ENCODE assay signal across 11 cellular contexts in the genomic region with DNA sequence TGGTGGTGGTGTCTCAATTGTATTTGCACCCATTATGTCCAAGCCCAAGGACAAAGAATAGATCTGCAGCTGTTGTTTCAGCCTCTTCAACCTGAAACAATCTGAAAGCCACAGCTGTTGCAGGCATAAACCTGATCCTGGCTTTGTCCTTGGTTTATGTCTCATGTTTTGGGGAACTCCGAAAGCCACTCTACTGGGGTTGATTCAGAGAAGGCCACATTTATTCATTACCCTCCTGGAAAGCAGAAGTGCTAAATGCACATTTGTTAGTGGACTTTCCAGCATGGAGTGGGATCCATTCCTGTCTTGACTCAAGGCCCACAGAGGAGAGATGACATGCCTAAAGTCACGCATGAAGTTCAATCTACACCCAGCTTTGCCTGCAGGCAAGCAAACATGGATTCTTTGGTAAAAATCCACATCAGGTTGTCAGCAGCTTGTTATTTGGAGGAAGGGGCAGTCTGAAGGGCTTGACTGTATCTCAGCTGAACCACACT. TPM values are rescaled to one million over a fixed set of nuclear protein-coding genes. Genes with fewer than 3 reads are reported as not detected.
DNase-seq lines count a peak whose midpoint lies in the region; ATAC-seq and TF ChIP-seq lines count a peak whose summit lies in the region.
"Had no signal": no experiment of that assay in that cellular context is flagged by ENCODE, and none has a peak within 500 bp of the region (broad histone marks: within the 10 kb centered on the region; RNA-seq: fewer than 3 reads in every experiment).

No MANE protein-coding gene starts in this region.

- no peaks in the 10 kb centered on the region for H3K9me3 Mint-ChIP-seq in natural killer cell treated with Interleukin-12 subunit alpha and Interleukin-12 subunit beta and Interleukin-15 and Interleukin-18, amount 100 ng/mL, for 72 hours
- no peaks in the 10 kb centered on the region for H3K9me3 Mint-ChIP-seq in natural killer cell
- H3K9me3 Mint-ChIP-seq in activated T-helper 2 cell treated with anti-CD3 and anti-CD28 coated beads, Interferon-gamma antibody, Interleukin-2, Interleukin-4, amounts not matched to agents 10 μg/mL and 5 μg/mL and 100 μg/mL, durations not matched to agents 14 hours and 24 hours and 36 hours: no peaks in the 10 kb centered on the region
- no peaks in the 10 kb centered on the region for H3K9me3 Mint-ChIP-seq in CD4-positive, alpha-beta memory T cell
- H3K9me3 Mint-ChIP-seq: naive B cell had no signal

- TF ChIP-seq CTCF in natural killer cell (IDR thresholded peaks at IDR 0.05): no peak

- H3K4me1 Mint-ChIP-seq in natural killer cell treated with Interleukin-12 subunit alpha and Interleukin-12 subunit beta and Interleukin-15 and Interleukin-18, amount 100 ng/mL, for 72 hours (ENCODE audit: low read depth in 2 of 2): peaks cover 60 to 61% of the 10 kb centered on the region in 2 donors
- peaks cover 31 to 41% of the 10 kb centered on the region in 2 donors for H3K4me1 Mint-ChIP-seq in natural killer cell
- peaks cover 55% of the 10 kb centered on the region for H3K4me1 Mint-ChIP-seq in activated T-helper 2 cell treated with anti-CD3 and anti-CD28 coated beads, Interferon-gamma antibody, Interleukin-2, Interleukin-4, amounts not matched to agents 10 μg/mL and 5 μg/mL and 100 μg/mL, durations not matched to agents 14 hours and 24 hours and 36 hours (ENCODE audit: low read depth)
- peaks cover 44 to 72% (median 60%) of the 10 kb centered on the region in 4 donors for H3K4me1 Mint-ChIP-seq in CD4-positive, alpha-beta memory T cell

- H3K27me3 Mint-ChIP-seq in natural killer cell treated with Interleukin-12 subunit alpha and Interleukin-12 subunit beta and Interleukin-15 and Interleukin-18, amount 100 ng/mL, for 72 hours: no peaks in the 10 kb centered on the region
- no peaks in the 10 kb centered on the region for H3K27me3 Mint-ChIP-seq in natural killer cell (ENCODE audit: low read depth in 2 of 2)
- H3K27me3 Mint-ChIP-seq in activated T-helper 2 cell treated with anti-CD3 and anti-CD28 coated beads, Interferon-gamma antibody, Interleukin-2, Interleukin-4, amounts not matched to agents 10 μg/mL and 5 μg/mL and 100 μg/mL, durations not matched to agents 14 hours and 24 hours and 36 hours (ENCODE audit: low read depth): no peaks in the 10 kb centered on the region
- H3K27me3 Mint-ChIP-seq in CD4-positive, alpha-beta memory T cell: no peaks in the 10 kb centered on the region
- H3K27me3 Mint-ChIP-seq: naive B cell had no signal

- H3K36me3 Mint-ChIP-seq in natural killer cell treated with Interleukin-12 subunit alpha and Interleukin-12 subunit beta and Interleukin-15 and Interleukin-18, amount 100 ng/mL, for 72 hours: no peaks in the 10 kb centered on the region
- no peaks in the 10 kb centered on the region for H3K36me3 Mint-ChIP-seq in natural killer cell
- H3K36me3 Mint-ChIP-seq in activated T-helper 2 cell treated with anti-CD3 and anti-CD28 coated beads, Interferon-gamma antibody, Interleukin-2, Interleukin-4, amounts not matched to agents 10 μg/mL and 5 μg/mL and 100 μg/mL, durations not matched to agents 14 hours and 24 hours and 36 hours (ENCODE audit: low read depth): peaks cover 5% of the 10 kb centered on the region
- no peaks in the 10 kb centered on the region for H3K36me3 Mint-ChIP-seq in CD4-positive, alpha-beta memory T cell
- H3K36me3 Mint-ChIP-seq: naive B cell had no signal

- H3K4me3 Mint-ChIP-seq in natural killer cell treated with Interleukin-12 subunit alpha and Interleukin-12 subunit beta and Interleukin-15 and Interleukin-18, amount 100 ng/mL, for 72 hours: peak overlapping the region; percentile 16
- no peak overlapping the region for H3K4me3 Mint-ChIP-seq in natural killer cell
- no peak overlapping the region for H3K4me3 Mint-ChIP-seq in activated T-helper 2 cell treated with anti-CD3 and anti-CD28 coated beads, Interferon-gamma antibody, Interleukin-2, Interleukin-4, amounts not matched to agents 10 μg/mL and 5 μg/mL and 100 μg/mL, durations not matched to agents 14 hours and 24 hours and 36 hours (ENCODE audit: low read depth)
- H3K4me3 Mint-ChIP-seq in CD4-positive, alpha-beta memory T cell: peak overlapping the region in 2 of 8 donors; percentile 25 to 31
- H3K4me3 Mint-ChIP-seq: naive B cell had no signal

- CTCF ChIA-PET in CD4-positive, alpha-beta memory T cell (lab: Charles Lee; ENCODE audit: partially characterized antibody): interaction anchor here (1.4 to 1.8 kb wide), 2 partner anchors 14 to 72 kb away, joined by 3 to 5 read pairs; no protein-coding TSS in a partner anchor

- no peaks in the 10 kb centered on the region for H3K9me3 ChIP-seq in CD4-positive, alpha-beta memory T cell (ENCODE audit: control insufficient read depth in 1 of 2, low read length in 2 of 2)

- intact Hi-C loops in natural killer cell (cut with micrococcal nuclease): no loop called here
- intact Hi-C loops in activated T-helper 2 cell treated with anti-CD3 and anti-CD28 coated beads, Interferon-gamma antibody, Interleukin-2, Interleukin-4, amounts not matched to agents 10 μg/mL and 5 μg/mL and 100 μg/mL, durations not matched to agents 14 hours and 24 hours and 36 hours (cut with micrococcal nuclease): loop anchor here (5.0 kb wide), 1 partner anchor 41 kb away; a partner anchor contains a TSS
- intact Hi-C loops in CD4-positive, alpha-beta memory T cell (cut with micrococcal nuclease): no loop called here

- H3K36me3 ChIP-seq in CD4-positive, alpha-beta memory T cell (ENCODE audit: insufficient read depth, low read length): no peaks in the 10 kb centered on the region

- peak overlapping the region; percentile 15 to 94 for H3K27ac Mint-ChIP-seq in natural killer cell treated with Interleukin-12 subunit alpha and Interleukin-12 subunit beta and Interleukin-15 and Interleukin-18, amount 100 ng/mL, for 72 hours
- H3K27ac Mint-ChIP-seq in natural killer cell: no peak overlapping the region
- H3K27ac Mint-ChIP-seq in activated T-helper 2 cell treated with anti-CD3 and anti-CD28 coated beads, Interferon-gamma antibody, Interleukin-2, Interleukin-4, amounts not matched to agents 10 μg/mL and 5 μg/mL and 100 μg/mL, durations not matched to agents 14 hours and 24 hours and 36 hours: peak overlapping the region; percentile 40
- H3K27ac Mint-ChIP-seq in CD4-positive, alpha-beta memory T cell: peak overlapping the region in 1 of 7 donors; percentile 64

- no peak overlapping the region for H3K4me3 ChIP-seq in CD4-positive, alpha-beta memory T cell (ENCODE audit: low read length in 2 of 2)

- peaks cover 70% of the 10 kb centered on the region for H3K4me1 ChIP-seq in CD4-positive, alpha-beta memory T cell (ENCODE audit: insufficient read depth, low read length)

- POLR2A ChIA-PET in CD4-positive, alpha-beta memory T cell (lab: Charles Lee; ENCODE audit: partially characterized antibody): interaction anchor here (0.6 to 2.0 kb wide), 4 partner anchors 8 to 89 kb away, joined by 3 to 12 read pairs (median 6); no protein-coding TSS in a partner anchor

- DNase-seq in natural killer cell treated with Interleukin-12 subunit alpha and Interleukin-12 subunit beta and Interleukin-15 and Interleukin-18, amount 100 ng/mL, for 72 hours (ENCODE audit: low spot score): no peak
- DNase-seq in natural killer cell (no peak), DMS 273 treated with DMSO at 0.1 percent for 48 hours (lab: John Stamatoyannopoulos, UW) (no peak), NCI-H128 (lab: John Stamatoyannopoulos, UW; ENCODE audit: unreplicated experiment) (no peak)
- DNase-seq in activated T-helper 2 cell treated with anti-CD3 and anti-CD28 coated beads, Interferon-gamma antibody, Interleukin-2, Interleukin-4, amounts not matched to agents 10 μg/mL and 5 μg/mL and 100 μg/mL, durations not matched to agents 14 hours and 24 hours and 36 hours (ENCODE audit: low spot score): no peak
- DNase-seq in CD4-positive, alpha-beta memory T cell: no peak
- no peak for DNase-seq in stimulated activated CD4-positive, alpha-beta T cell treated with anti-CD3 and anti-CD28 coated beads, Interleukin-4, amount 100 ng/mL, for 1 hour
- DNase-seq: activated naive CD4-positive, alpha-beta T cell treated with anti-CD3 and anti-CD28 coated beads, Interleukin-2, amount 50 U/mL, for 16 hours; naive B cell had no signal

- H3K27me3 ChIP-seq in CD4-positive, alpha-beta memory T cell (ENCODE audit: insufficient read depth, low read length): no peaks in the 10 kb centered on the region

- no peak overlapping the region for H3K27ac ChIP-seq in CD4-positive, alpha-beta memory T cell (ENCODE audit: low read depth, low read length)

- ATAC-seq in natural killer cell treated with Interleukin-12 subunit alpha and Interleukin-12 subunit beta and Interleukin-15 and Interleukin-18, amount 100 ng/mL, for 72 hours: no peak
- ATAC-seq in natural killer cell (no peak), HG02981 (IDR thresholded peaks at IDR 0.05; ENCODE audit: unreplicated experiment) (peak; percentile 60)

RNA-seq across cellular contexts. Expression of a gene that starts 36.0 kb away (rescaled TPM):
- total RNA-seq in natural killer cell treated with Interleukin-12 subunit alpha and Interleukin-12 subunit beta and Interleukin-15 and Interleukin-18, amount 100 ng/mL, for 72 hours: 100 to 1,000 TPM; 358 to 384 TPM
- total RNA-seq in natural killer cell: 10 to 100 TPM in 1 of 3 donors, 1 to 10 TPM in 2; 1.2 to 28.0 (median 4.7) TPM
- 229 and 237 TPM in 2 replicates for total RNA-seq in activated T-helper 2 cell treated with anti-CD3 and anti-CD28 coated beads, Interferon-gamma antibody, Interleukin-2, Interleukin-4, amounts not matched to agents 10 μg/mL and 5 μg/mL and 100 μg/mL, durations not matched to agents 14 hours and 24 hours and 36 hours
- total RNA-seq in CD4-positive, alpha-beta memory T cell: 10 to 100 TPM; 31.5 to 33.9 TPM
- polyA plus RNA-seq in CD4-positive, alpha-beta memory T cell: 10 to 100 TPM in 1 of 2 donors, 1 to 10 TPM in 1; 1.9 to 24.4 TPM

RNA-seq across cellular contexts. Expression of a gene that starts 40.6 kb away (rescaled TPM):
- total RNA-seq in natural killer cell treated with Interleukin-12 subunit alpha and Interleukin-12 subunit beta and Interleukin-15 and Interleukin-18, amount 100 ng/mL, for 72 hours: not detected
- total RNA-seq in natural killer cell: under 1 TPM in 1 of 3 donors, not detected in 2; 0.09 TPM
- 0.11 TPM in 2 replicates for total RNA-seq in activated T-helper 2 cell treated with anti-CD3 and anti-CD28 coated beads, Interferon-gamma antibody, Interleukin-2, Interleukin-4, amounts not matched to agents 10 μg/mL and 5 μg/mL and 100 μg/mL, durations not matched to agents 14 hours and 24 hours and 36 hours
- under 1 TPM; 0.14 to 0.15 TPM for total RNA-seq in CD4-positive, alpha-beta memory T cell
- polyA plus RNA-seq in CD4-positive, alpha-beta memory T cell: under 1 TPM; 0.52 to 0.53 TPM

RNA-seq across cellular contexts. Expression of a gene that starts 59.7 kb away (rescaled TPM):
- not detected for total RNA-seq in natural killer cell treated with Interleukin-12 subunit alpha and Interleukin-12 subunit beta and Interleukin-15 and Interleukin-18, amount 100 ng/mL, for 72 hours
- not detected for total RNA-seq in natural killer cell
- total RNA-seq in activated T-helper 2 cell treated with anti-CD3 and anti-CD28 coated beads, Interferon-gamma antibody, Interleukin-2, Interleukin-4, amounts not matched to agents 10 μg/mL and 5 μg/mL and 100 μg/mL, durations not matched to agents 14 hours and 24 hours and 36 hours: 0.30 TPM in 1 of 2 replicates, not detected in the other
- total RNA-seq in CD4-positive, alpha-beta memory T cell: not detected
- polyA plus RNA-seq in CD4-positive, alpha-beta memory T cell: not detected
- total RNA-seq: fibroblast of villous mesenchyme had no signal

Comparison
In these comparisons a context has a peak if more than half of its experiments do, and no peak if none do; other contexts are left out.
1. H3K27ac Mint-ChIP-seq: peak in natural killer cell treated with Interleukin-12 subunit alpha and Interleukin-12 subunit beta and Interleukin-15 and Interleukin-18, amount 100 ng/mL, for 72 hours (2 of 2) and activated T-helper 2 cell treated with anti-CD3 and anti-CD28 coated beads, Interferon-gamma antibody, Interleukin-2, Interleukin-4, amounts not matched to agents 10 μg/mL and 5 μg/mL and 100 μg/mL, durations not matched to agents 14 hours and 24 hours and 36 hours (single experiment); none in natural killer cell (0 of 2).